23 cellular contexts compared by ENCODE assay signal in genomic region chr18:80040515-80040914, GRCh38.
"Had no signal": no experiment of that assay in that cellular context is flagged by ENCODE, and none has a peak within 500 bp of the region (broad histone marks: within the 10 kb centered on the region; RNA-seq: fewer than 3 reads in every experiment).

No MANE protein-coding gene starts in this region.

- H3K27ac ChIP-seq: heart right ventricle, hepatocyte, left ventricle myocardium inferior, ovary, right atrium auricular region, skin epidermis, tibial nerve, uterus had no signal

- H3K27me3 ChIP-seq: heart right ventricle, hepatocyte, ovary, right atrium auricular region, tibial nerve, uterus had no signal

- ATAC-seq: heart right ventricle; mucosa of descending colon; naive thymus-derived CD4-positive, alpha-beta T cell; natural killer cell treated with Interleukin-12 subunit alpha and Interleukin-12 subunit beta and Interleukin-15 and Interleukin-18, amount 100 ng/mL, for 72 hours; sciatic nerve; stimulated activated naive B cell treated with anti-CD40 and anti-IgM and Interleukin-4, amounts not matched to agents 10 μg/mL and 1 μg/mL and 100 μg/mL, for 72 hours; stimulated activated naive CD8-positive, alpha-beta T cell treated with anti-CD3 and anti-CD28 coated beads, Interleukin-15, Interleukin-2, amounts not matched to agents 100 U/mL and 50 U/mL, for 24 hours had no signal

- H3K4me3 ChIP-seq: heart right ventricle, hepatocyte, left ventricle myocardium inferior, lung, mucosa of descending colon, ovary, right atrium auricular region, skin epidermis, tibial nerve, uterus had no signal

- H3K4me2 ChIP-seq: hepatocyte had no signal

- H3K9me3 ChIP-seq: heart right ventricle, left ventricle myocardium inferior, mucosa of descending colon, ovary, right atrium auricular region, tibial nerve, uterus had no signal

- H2AFZ ChIP-seq: hepatocyte had no signal

- DNase-seq: heart right ventricle; islet precursor cell; left ventricle myocardium inferior; midbrain; mucosa of descending colon; naive thymus-derived CD4-positive, alpha-beta T cell; nucleus accumbens; ovary; stimulated activated CD4-positive, alpha-beta T cell treated with anti-CD3 and anti-CD28 coated beads, Interleukin-12 subunit alpha, Interleukin-12 subunit beta, amount 100 ng/mL, for 4 hours; stimulated activated CD4-positive, alpha-beta T cell treated with anti-CD3 and anti-CD28 coated beads, Interleukin-15, amount 100 ng/mL, for 24 hours; stimulated activated CD4-positive, alpha-beta T cell treated with anti-CD3 and anti-CD28 coated beads, Interleukin-2, amount 100 ng/mL, for 24 hours; stimulated activated CD4-positive, alpha-beta T cell treated with anti-CD3 and anti-CD28 coated beads, Interleukin-4, amount 100 ng/mL, for 1 hour; stimulated activated naive B cell treated with anti-CD40 and anti-IgM and Interleukin-4, amounts not matched to agents 10 μg/mL and 1 μg/mL and 100 μg/mL, for 72 hours; stimulated activated naive CD8-positive, alpha-beta T cell treated with anti-CD3 and anti-CD28 coated beads, Interleukin-15, Interleukin-2, amounts not matched to agents 100 U/mL and 50 U/mL, for 24 hours; substantia nigra; uterus had no signal

- H3K36me3 ChIP-seq: ovary, uterus had no signal
